8 cellular contexts compared by ENCODE assay signal in genomic region chr6:41531591-41532582, GRCh38. TPM values are rescaled to one million over a fixed set of nuclear protein-coding genes. Genes with fewer than 3 reads are reported as not detected.
DNase-seq lines count a peak whose midpoint lies in the region; TF ChIP-seq lines count a peak whose summit lies in the region.

No MANE protein-coding gene starts in this region.

- TF ChIP-seq CTCF in HFFc6 (IDR thresholded peaks at IDR 0.05) (no peak), prostate gland (IDR thresholded peaks at IDR 0.05) (no peak)

- H3K27ac ChIP-seq in prostate gland: no peak overlapping the region

- no peaks in the 10 kb centered on the region for H3K36me3 ChIP-seq in prostate gland

- H3K27me3 ChIP-seq in prostate gland (replicated peaks; ENCODE audit: insufficient read depth): no peaks in the 10 kb centered on the region

- WGBS in prostate gland: 43% methylated on average over 22 of the region's 22 CpGs

- peaks cover 18% of the 10 kb centered on the region for H3K4me1 Mint-ChIP-seq in HFFc6 (ENCODE audit: low read depth)
- H3K4me1 Mint-ChIP-seq in immature natural killer cell: peaks cover 37 to 41% of the 10 kb centered on the region in 2 donors

- H3K9me3 Mint-ChIP-seq in HFFc6 (no peaks in the 10 kb centered on the region), immature natural killer cell (peaks cover 0 to 1% (median 0%) of the 10 kb centered on the region in 6 donors)

- peaks cover 9% of the 10 kb centered on the region for H3K4me1 ChIP-seq in prostate gland (replicated peaks)

- H3K27me3 Mint-ChIP-seq in HFFc6 (ENCODE audit: insufficient read depth): peaks cover 40% of the 10 kb centered on the region
- H3K27me3 Mint-ChIP-seq in immature natural killer cell (ENCODE audit: low read depth in 3 of 3): peaks cover 13 to 37% (median 20%) of the 10 kb centered on the region in 3 donors

- H3K36me3 Mint-ChIP-seq in HFFc6 (ENCODE audit: low read depth) (no peaks in the 10 kb centered on the region), immature natural killer cell (peaks cover 0 to 3% (median 0%) of the 10 kb centered on the region in 3 donors)

- DNase-seq in NCI-H2196 (lab: John Stamatoyannopoulos, UW; ENCODE audit: unreplicated experiment) (peak; percentile 16), NCI-H2196 treated with DMSO at 0.1 percent for 48 hours (lab: John Stamatoyannopoulos, UW; ENCODE audit: unreplicated experiment) (no peak), HFFc6 (peak; percentile 53), NCI-H2081 (lab: John Stamatoyannopoulos, UW) (peak; percentile 58 to 79), activated T-cell treated with anti-CD3 and anti-CD28 coated beads for 4 hours (peak; percentile 55), immature natural killer cell (peak; percentile 76 to 81 (median 80)), prostate gland (ENCODE audit: low spot score) (no peak)
- peak; percentile 60 to 77 for DNase-seq in stimulated activated CD8-positive, alpha-beta memory T cell treated with anti-CD3 and anti-CD28 coated beads, Interleukin-7, amount 100 ng/mL, for 48 hours (ENCODE audit: extremely low read depth in 1 of 2, low read depth in 1 of 2)

- H3K27ac Mint-ChIP-seq in HFFc6: peak overlapping the region; percentile 45
- H3K27ac Mint-ChIP-seq in immature natural killer cell: peak overlapping the region; percentile 88 to 94 (median 92)

- intact Hi-C loops in prostate gland (cut with DNase I): no loop called here

- H3K4me3 Mint-ChIP-seq in HFFc6 (peak overlapping the region; percentile 71), immature natural killer cell (peak overlapping the region; percentile 77 to 92 (median 86))

- H3K9me3 ChIP-seq in prostate gland: no peaks in the 10 kb centered on the region

- no peak for TF ChIP-seq POLR2A in prostate gland (IDR thresholded peaks at IDR 0.05)

- no peak overlapping the region for H3K4me3 ChIP-seq in prostate gland

RNA-seq across cellular contexts. Expression of gene FOXP4, which starts 14.3 kb away (rescaled TPM):
- total RNA-seq in HFFc6 (2021; fragmentation: NEBNext Ultra II Directional; extraction: Animal tissue kit (Norgen Biotek cat#: 25700)): 10 to 100 TPM; 17.9 to 24.4 (median 24.0) TPM
- under 1 TPM; 0.10 to 0.73 (median 0.68) TPM for polyA plus RNA-seq in immature natural killer cell
- total RNA-seq in prostate gland: 10 to 100 TPM; 24.8 to 53.5 TPM

Comparison
In these comparisons a context has a peak if more than half of its experiments do, and no peak if none do; other contexts are left out.
1. DNase-seq: peak in NCI-H2196 (single experiment), HFFc6 (single experiment), NCI-H2081 (2 of 2), activated T-cell treated with anti-CD3 and anti-CD28 coated beads for 4 hours (single experiment), immature natural killer cell (3 of 3) and stimulated activated CD8-positive, alpha-beta memory T cell treated with anti-CD3 and anti-CD28 coated beads, Interleukin-7, amount 100 ng/mL, for 48 hours (2 of 2); none in NCI-H2196 treated with DMSO at 0.1 percent for 48 hours (single experiment) and prostate gland (single experiment).